Comparison of ENCODE assay signal across 1 cellular context in the genomic region with DNA sequence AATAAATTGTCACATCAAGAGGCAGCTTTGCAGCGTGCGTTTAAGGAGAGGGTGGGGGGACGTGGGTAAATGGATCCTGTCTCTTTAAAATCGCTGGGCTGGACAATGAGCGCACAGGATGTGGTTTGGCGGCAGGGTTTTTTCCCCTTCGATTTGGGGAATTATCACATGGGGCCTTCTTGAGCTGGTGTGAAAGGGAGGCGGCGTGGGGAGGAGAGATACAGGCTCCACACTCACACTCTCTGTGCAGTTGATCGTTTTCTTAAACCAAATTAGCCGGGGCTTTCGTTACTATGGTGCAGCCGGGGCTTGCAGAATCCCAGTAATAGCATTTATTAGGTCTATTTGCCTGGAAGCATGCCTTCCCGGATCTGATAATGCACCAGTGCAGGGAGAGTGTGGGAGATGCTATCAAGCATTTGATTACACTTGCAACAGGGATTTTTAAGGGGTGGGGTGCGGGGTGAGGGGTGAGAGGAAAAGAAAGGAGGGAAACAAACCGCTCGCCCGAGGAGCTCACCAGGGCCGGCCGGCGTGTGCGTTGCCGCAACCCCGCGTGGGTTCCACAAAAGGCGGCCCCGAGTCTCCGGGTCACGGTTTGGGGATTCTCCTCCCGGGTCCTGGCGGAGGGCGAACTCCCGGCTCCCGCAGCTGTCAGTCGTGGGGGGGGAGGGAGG.
TF ChIP-seq lines count a peak whose summit lies in the region.

No MANE protein-coding gene starts in this region.

TF ChIP-seq in HepG2, 621 proteins besides CTCF, POLR2A, EP300 and RAD21 (continued from another document):
- peak; percentile 8; the same call in 1 of the 2 replicates for TF ChIP-seq PATZ1 (CRISPR knock-in tag; IDR thresholded peaks at IDR 0.05)
- TF ChIP-seq ZSCAN30 (CRISPR knock-in tag; IDR thresholded peaks at IDR 0.05) = 0 out of 2 replicates have a peak, but pooled peaks have one; percentile 52
